2 cellular contexts compared by ENCODE assay signal in the genomic region with DNA sequence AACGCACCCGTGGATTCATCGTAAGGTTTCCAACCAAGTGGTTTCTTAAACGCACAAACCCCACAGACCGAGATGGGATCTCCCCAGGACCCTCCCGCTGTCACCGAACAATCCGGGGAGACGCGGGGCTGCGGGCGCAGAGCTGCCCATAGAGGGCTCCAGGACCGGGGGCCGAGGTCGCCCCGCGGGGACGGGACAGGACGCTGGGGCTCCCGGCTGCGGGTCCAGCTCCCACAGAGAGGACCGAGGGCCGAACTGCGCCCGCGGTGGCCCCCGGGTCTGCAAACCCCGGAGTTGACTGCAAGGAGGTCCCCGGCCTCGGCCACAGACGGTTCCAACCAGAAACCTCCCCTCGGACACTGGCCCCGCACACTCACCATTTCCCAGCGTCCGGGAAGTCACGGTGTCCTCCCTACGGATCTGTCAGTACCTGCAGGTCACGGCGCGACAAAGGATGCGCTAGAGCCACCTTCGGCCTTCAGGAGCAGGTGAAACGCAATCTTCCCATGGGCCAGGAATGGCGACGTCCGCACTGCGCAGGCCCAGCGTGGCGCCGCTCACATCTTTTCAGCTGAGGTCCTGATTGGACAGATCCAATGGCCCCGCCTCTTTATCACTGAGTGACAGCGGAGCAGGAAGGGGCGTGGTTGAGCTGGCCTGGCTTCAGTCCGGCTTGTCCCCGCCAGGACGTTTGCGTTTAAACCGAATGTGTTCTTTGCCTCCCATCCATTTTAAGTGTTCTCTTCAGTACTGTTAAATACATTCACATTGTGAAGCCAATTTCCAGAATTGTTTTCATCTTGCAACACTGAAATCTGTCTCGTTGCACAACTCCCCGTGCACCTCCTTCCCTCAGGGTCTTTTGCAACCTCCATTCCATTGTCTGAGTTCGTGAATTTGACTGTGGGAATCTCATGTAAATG.
TF ChIP-seq lines count a peak whose summit lies in the region.

Gene ZNF14 (minus strand): TSS at position 534 of the 923 bp plus-strand sequence. CDS start 154 bp downstream, at position 380.

TF ChIP-seq in IMR-90, 13 proteins besides CTCF, POLR2A, EP300 and RAD21 (continued from another document):
- TF ChIP-seq MXI1 (IDR thresholded peaks at IDR 0.05; ENCODE audit: borderline replicate concordance, low read depth, low read length) (no peak), BHLHE40 (IDR thresholded peaks at IDR 0.05; ENCODE audit: low read depth, low read length) (peak; percentile 30; the same call in 1 of the 2 replicates), CHD1 (IDR thresholded peaks at IDR 0.05; ENCODE audit: low read depth, low read length) (no peak)

TF ChIP-seq in PFSK-1, 5 proteins besides CTCF, POLR2A, EP300 and RAD21 (continued from another document):
- TF ChIP-seq REST (IDR thresholded peaks at IDR 0.05; ENCODE audit: insufficient read depth in 1 of 2, low read depth in 2 of 2, low read length in 2 of 2) (0 out of 4 replicates have a peak, but pooled peaks of 1 of the 2 experiments have one; percentile 33), SIN3A (IDR thresholded peaks at IDR 0.05; ENCODE audit: borderline replicate concordance, insufficient read depth, low read length) (no peak)
